Comparison of ENCODE assay signal across 1 cellular context in the genomic region with DNA sequence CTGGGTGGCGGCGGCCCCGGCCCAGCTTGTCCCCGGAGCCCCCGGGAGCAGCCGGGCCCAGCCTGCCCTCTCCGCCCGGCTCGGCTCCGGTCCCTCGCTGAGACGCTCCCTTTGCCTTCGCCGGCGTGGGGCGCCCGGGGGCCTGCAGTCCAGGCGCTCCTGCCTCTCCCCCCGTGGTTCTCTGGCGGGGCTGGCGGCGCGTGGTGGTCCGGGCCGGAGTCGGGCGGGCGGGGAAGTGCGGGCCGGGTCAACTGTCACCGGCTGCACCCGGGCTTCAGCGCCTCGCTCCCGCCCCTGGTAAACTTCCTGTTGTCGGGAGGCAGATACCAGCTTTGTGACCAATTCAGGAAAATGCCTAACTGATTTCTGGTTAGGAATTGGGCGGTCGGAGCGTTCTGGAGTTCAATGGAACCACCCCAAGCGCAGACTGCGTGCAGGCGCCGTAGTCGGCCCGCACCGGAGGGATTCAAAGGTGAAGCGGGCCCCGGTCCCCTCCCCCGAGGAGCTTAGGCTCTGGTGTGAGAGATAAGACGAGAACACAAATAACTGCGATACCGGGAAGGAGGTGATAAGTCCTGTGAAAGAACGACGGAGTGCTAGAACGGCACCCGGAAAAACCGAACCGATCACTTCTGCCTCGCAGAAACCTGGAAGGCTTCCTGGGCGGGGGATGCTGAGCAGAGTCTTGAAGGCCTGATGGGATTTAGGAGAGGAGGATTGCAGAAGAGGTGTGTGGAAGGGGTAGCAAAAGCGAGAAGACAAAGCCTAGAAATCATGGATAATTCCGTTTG.
TF ChIP-seq lines count a peak whose summit lies in the region.

No MANE protein-coding gene starts in this region.

TF ChIP-seq in K562, 482 proteins besides CTCF, POLR2A, EP300 and RAD21 (continued from another document and continues in another):
- TF ChIP-seq, protein P1, sequence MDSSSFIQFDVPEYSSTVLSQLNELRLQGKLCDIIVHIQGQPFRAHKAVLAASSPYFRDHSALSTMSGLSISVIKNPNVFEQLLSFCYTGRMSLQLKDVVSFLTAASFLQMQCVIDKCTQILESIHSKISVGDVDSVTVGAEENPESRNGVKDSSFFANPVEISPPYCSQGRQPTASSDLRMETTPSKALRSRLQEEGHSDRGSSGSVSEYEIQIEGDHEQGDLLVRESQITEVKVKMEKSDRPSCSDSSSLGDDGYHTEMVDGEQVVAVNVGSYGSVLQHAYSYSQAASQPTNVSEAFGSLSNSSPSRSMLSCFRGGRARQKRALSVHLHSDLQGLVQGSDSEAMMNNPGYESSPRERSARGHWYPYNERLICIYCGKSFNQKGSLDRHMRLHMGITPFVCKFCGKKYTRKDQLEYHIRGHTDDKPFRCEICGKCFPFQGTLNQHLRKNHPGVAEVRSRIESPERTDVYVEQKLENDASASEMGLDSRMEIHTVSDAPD (CRISPR knock-in tag; IDR thresholded peaks at IDR 0.05): no peak
- TF ChIP-seq, protein P2, sequence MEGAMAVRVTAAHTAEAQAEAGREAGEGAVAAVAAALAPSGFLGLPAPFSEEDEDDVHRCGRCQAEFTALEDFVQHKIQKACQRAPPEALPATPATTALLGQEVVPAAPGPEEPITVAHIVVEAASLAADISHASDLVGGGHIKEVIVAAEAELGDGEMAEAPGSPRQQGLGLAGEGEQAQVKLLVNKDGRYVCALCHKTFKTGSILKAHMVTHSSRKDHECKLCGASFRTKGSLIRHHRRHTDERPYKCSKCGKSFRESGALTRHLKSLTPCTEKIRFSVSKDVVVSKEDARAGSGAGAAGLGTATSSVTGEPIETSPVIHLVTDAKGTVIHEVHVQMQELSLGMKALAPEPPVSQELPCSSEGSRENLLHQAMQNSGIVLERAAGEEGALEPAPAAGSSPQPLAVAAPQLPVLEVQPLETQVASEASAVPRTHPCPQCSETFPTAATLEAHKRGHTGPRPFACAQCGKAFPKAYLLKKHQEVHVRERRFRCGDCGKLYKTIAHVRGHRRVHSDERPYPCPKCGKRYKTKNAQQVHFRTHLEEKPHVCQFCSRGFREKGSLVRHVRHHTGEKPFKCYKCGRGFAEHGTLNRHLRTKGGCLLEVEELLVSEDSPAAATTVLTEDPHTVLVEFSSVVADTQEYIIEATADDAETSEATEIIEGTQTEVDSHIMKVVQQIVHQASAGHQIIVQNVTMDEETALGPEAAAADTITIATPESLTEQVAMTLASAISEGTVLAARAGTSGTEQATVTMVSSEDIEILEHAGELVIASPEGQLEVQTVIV (CRISPR knock-in tag; IDR thresholded peaks at IDR 0.05; ENCODE audit: borderline replicate concordance): no peak
- no peak for TF ChIP-seq HMG20A (CRISPR knock-in tag; conservative IDR thresholded peaks at IDR 0.05)
- TF ChIP-seq ASH1L (IDR thresholded peaks at IDR 0.05; ENCODE audit: borderline replicate concordance, low read depth, partially characterized antibody): no peak
- no peak for TF ChIP-seq ZNF124 (CRISPR knock-in tag; IDR thresholded peaks at IDR 0.05)
- TF ChIP-seq FOXJ2 (tag; IDR thresholded peaks at IDR 0.05): no peak
- no peak for TF ChIP-seq POU5F1 (IDR thresholded peaks at IDR 0.05; ENCODE audit: borderline replicate concordance, low read depth, low read length, partially characterized antibody)
- TF ChIP-seq, protein P3, sequence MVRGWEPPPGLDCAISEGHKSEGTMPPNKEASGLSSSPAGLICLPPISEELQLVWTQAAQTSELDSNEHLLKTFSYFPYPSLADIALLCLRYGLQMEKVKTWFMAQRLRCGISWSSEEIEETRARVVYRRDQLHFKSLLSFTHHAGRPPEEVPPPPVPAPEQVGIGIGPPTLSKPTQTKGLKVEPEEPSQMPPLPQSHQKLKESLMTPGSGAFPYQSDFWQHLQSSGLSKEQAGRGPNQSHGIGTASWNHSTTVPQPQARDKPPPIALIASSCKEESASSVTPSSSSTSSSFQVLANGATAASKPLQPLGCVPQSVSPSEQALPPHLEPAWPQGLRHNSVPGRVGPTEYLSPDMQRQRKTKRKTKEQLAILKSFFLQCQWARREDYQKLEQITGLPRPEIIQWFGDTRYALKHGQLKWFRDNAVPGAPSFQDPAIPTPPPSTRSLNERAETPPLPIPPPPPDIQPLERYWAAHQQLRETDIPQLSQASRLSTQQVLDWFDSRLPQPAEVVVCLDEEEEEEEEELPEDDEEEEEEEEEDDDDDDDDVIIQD (CRISPR knock-in tag; IDR thresholded peaks at IDR 0.05): no peak
- TF ChIP-seq CEBPG (CRISPR knock-in tag; IDR thresholded peaks at IDR 0.05): no peak
- no peak for TF ChIP-seq CEBPG (tag; conservative IDR thresholded peaks at IDR 0.05 in 1 of 2, IDR thresholded peaks at IDR 0.05 in 1 of 2)
- TF ChIP-seq, protein P4, sequence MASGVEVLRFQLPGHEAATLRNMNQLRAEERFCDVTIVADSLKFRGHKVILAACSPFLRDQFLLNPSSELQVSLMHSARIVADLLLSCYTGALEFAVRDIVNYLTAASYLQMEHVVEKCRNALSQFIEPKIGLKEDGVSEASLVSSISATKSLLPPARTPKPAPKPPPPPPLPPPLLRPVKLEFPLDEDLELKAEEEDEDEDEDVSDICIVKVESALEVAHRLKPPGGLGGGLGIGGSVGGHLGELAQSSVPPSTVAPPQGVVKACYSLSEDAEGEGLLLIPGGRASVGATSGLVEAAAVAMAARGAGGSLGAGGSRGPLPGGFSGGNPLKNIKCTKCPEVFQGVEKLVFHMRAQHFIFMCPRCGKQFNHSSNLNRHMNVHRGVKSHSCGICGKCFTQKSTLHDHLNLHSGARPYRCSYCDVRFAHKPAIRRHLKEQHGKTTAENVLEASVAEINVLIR (CRISPR knock-in tag; IDR thresholded peaks at IDR 0.05): no peak
- TF ChIP-seq NCOA4 (IDR thresholded peaks at IDR 0.05; ENCODE audit: partially characterized antibody): no peak
- TF ChIP-seq, protein P5, sequence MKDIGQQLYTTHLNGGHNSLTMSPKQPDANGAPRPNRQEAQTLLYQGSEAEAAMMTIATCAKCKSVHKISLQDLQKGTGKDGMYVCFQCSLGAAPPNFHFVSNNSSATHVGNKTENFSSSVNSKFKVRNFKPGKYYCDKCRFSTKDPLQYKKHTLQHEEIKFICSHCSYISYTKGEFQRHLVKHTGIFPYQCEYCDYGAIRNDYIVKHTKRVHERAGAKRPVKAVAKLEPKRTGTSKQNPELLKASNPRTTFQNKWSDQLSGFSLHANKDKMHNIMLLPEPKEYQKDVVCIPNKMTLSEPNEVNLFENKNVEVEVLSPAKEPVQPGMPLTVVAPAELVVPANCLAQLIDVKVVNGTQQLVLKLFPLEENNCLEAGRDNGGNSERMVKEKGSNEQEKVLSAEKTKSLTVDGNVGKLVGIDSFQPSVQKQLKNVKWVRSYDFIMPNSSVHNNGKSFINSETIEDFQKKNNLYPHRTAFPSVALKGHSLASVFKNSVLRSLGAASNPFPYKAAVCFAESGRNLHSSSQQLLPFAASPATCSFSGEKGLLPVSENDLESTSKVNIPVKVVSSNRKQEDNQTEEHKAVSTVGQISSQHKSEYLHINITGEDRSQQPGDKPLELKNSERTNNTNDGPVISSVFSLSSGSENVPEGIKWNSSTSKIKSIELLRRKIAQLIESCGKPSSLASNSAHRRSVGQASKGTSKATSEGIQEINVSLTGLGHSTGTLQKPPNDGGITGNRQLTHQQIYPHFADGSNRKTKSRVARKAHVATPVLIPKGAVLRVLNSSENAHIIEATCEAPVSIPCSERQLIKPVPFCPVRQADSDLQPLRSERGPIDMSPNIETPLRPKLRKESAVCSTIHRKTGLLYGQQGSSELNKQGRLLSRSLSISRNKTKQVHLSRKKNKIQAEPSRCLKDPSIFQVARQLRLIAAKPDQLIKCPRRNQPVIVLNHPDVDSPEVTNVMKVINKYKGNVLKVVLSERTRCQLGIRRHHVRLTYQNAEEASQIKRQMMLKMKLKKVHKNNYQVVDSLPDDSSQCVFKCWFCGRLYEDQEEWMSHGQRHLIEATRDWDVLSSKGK (CRISPR knock-in tag; IDR thresholded peaks at IDR 0.05): no peak
- no peak for TF ChIP-seq POLR2H (tag; IDR thresholded peaks at IDR 0.05; ENCODE audit: low read depth)
- no peak for TF ChIP-seq YBX1 (IDR thresholded peaks at IDR 0.05)
- no peak for TF ChIP-seq FOXA3 (CRISPR knock-in tag; conservative IDR thresholded peaks at IDR 0.05 in 1 of 2, IDR thresholded peaks at IDR 0.05 in 1 of 2)
- TF ChIP-seq CBFB (CRISPR knock-in tag; IDR thresholded peaks at IDR 0.05): no peak
- TF ChIP-seq ZFP36 (IDR thresholded peaks at IDR 0.05; ENCODE audit: low read depth, low read length, partially characterized antibody): peak; percentile 25
- TF ChIP-seq ZNF324 (CRISPR knock-in tag; IDR thresholded peaks at IDR 0.05): no peak
- TF ChIP-seq FOXP1 (CRISPR knock-in tag; IDR thresholded peaks at IDR 0.05): no peak
- TF ChIP-seq ZNF121 (CRISPR knock-in tag; conservative IDR thresholded peaks at IDR 0.05): no peak
- no peak for TF ChIP-seq CBX1 (IDR thresholded peaks at IDR 0.05; ENCODE audit: low read depth)
- TF ChIP-seq CCNT2 (IDR thresholded peaks at IDR 0.05; ENCODE audit: borderline replicate concordance, extremely low read depth, insufficient read length, low read depth, low read length): peak; percentile 70
- no peak for TF ChIP-seq ZNF79 (CRISPR knock-in tag; IDR thresholded peaks at IDR 0.05; ENCODE audit: low read depth)
- no peak for TF ChIP-seq XRCC5 (IDR thresholded peaks at IDR 0.05; ENCODE audit: low read depth, low read length)
- TF ChIP-seq, protein P6, sequence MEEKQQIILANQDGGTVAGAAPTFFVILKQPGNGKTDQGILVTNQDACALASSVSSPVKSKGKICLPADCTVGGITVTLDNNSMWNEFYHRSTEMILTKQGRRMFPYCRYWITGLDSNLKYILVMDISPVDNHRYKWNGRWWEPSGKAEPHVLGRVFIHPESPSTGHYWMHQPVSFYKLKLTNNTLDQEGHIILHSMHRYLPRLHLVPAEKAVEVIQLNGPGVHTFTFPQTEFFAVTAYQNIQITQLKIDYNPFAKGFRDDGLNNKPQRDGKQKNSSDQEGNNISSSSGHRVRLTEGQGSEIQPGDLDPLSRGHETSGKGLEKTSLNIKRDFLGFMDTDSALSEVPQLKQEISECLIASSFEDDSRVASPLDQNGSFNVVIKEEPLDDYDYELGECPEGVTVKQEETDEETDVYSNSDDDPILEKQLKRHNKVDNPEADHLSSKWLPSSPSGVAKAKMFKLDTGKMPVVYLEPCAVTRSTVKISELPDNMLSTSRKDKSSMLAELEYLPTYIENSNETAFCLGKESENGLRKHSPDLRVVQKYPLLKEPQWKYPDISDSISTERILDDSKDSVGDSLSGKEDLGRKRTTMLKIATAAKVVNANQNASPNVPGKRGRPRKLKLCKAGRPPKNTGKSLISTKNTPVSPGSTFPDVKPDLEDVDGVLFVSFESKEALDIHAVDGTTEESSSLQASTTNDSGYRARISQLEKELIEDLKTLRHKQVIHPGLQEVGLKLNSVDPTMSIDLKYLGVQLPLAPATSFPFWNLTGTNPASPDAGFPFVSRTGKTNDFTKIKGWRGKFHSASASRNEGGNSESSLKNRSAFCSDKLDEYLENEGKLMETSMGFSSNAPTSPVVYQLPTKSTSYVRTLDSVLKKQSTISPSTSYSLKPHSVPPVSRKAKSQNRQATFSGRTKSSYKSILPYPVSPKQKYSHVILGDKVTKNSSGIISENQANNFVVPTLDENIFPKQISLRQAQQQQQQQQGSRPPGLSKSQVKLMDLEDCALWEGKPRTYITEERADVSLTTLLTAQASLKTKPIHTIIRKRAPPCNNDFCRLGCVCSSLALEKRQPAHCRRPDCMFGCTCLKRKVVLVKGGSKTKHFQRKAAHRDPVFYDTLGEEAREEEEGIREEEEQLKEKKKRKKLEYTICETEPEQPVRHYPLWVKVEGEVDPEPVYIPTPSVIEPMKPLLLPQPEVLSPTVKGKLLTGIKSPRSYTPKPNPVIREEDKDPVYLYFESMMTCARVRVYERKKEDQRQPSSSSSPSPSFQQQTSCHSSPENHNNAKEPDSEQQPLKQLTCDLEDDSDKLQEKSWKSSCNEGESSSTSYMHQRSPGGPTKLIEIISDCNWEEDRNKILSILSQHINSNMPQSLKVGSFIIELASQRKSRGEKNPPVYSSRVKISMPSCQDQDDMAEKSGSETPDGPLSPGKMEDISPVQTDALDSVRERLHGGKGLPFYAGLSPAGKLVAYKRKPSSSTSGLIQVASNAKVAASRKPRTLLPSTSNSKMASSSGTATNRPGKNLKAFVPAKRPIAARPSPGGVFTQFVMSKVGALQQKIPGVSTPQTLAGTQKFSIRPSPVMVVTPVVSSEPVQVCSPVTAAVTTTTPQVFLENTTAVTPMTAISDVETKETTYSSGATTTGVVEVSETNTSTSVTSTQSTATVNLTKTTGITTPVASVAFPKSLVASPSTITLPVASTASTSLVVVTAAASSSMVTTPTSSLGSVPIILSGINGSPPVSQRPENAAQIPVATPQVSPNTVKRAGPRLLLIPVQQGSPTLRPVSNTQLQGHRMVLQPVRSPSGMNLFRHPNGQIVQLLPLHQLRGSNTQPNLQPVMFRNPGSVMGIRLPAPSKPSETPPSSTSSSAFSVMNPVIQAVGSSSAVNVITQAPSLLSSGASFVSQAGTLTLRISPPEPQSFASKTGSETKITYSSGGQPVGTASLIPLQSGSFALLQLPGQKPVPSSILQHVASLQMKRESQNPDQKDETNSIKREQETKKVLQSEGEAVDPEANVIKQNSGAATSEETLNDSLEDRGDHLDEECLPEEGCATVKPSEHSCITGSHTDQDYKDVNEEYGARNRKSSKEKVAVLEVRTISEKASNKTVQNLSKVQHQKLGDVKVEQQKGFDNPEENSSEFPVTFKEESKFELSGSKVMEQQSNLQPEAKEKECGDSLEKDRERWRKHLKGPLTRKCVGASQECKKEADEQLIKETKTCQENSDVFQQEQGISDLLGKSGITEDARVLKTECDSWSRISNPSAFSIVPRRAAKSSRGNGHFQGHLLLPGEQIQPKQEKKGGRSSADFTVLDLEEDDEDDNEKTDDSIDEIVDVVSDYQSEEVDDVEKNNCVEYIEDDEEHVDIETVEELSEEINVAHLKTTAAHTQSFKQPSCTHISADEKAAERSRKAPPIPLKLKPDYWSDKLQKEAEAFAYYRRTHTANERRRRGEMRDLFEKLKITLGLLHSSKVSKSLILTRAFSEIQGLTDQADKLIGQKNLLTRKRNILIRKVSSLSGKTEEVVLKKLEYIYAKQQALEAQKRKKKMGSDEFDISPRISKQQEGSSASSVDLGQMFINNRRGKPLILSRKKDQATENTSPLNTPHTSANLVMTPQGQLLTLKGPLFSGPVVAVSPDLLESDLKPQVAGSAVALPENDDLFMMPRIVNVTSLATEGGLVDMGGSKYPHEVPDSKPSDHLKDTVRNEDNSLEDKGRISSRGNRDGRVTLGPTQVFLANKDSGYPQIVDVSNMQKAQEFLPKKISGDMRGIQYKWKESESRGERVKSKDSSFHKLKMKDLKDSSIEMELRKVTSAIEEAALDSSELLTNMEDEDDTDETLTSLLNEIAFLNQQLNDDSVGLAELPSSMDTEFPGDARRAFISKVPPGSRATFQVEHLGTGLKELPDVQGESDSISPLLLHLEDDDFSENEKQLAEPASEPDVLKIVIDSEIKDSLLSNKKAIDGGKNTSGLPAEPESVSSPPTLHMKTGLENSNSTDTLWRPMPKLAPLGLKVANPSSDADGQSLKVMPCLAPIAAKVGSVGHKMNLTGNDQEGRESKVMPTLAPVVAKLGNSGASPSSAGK (IDR thresholded peaks at IDR 0.05): no peak
- no peak for TF ChIP-seq NR3C1 (CRISPR knock-in tag; IDR thresholded peaks at IDR 0.05)
- no peak for TF ChIP-seq KLF1 (tag; IDR thresholded peaks at IDR 0.05)
- no peak for TF ChIP-seq HNRNPUL1 (IDR thresholded peaks at IDR 0.05; ENCODE audit: low read length)
- TF ChIP-seq, protein P7, sequence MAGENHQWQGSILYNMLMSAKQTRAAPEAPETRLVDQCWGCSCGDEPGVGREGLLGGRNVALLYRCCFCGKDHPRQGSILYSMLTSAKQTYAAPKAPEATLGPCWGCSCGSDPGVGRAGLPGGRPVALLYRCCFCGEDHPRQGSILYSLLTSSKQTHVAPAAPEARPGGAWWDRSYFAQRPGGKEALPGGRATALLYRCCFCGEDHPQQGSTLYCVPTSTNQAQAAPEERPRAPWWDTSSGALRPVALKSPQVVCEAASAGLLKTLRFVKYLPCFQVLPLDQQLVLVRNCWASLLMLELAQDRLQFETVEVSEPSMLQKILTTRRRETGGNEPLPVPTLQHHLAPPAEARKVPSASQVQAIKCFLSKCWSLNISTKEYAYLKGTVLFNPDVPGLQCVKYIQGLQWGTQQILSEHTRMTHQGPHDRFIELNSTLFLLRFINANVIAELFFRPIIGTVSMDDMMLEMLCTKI (IDR thresholded peaks at IDR 0.05; ENCODE audit: partially characterized antibody): no peak
- TF ChIP-seq NFYB (IDR thresholded peaks at IDR 0.05; ENCODE audit: extremely low read depth, insufficient read length): no peak
